1 cellular context compared by ENCODE assay signal in the genomic region with DNA sequence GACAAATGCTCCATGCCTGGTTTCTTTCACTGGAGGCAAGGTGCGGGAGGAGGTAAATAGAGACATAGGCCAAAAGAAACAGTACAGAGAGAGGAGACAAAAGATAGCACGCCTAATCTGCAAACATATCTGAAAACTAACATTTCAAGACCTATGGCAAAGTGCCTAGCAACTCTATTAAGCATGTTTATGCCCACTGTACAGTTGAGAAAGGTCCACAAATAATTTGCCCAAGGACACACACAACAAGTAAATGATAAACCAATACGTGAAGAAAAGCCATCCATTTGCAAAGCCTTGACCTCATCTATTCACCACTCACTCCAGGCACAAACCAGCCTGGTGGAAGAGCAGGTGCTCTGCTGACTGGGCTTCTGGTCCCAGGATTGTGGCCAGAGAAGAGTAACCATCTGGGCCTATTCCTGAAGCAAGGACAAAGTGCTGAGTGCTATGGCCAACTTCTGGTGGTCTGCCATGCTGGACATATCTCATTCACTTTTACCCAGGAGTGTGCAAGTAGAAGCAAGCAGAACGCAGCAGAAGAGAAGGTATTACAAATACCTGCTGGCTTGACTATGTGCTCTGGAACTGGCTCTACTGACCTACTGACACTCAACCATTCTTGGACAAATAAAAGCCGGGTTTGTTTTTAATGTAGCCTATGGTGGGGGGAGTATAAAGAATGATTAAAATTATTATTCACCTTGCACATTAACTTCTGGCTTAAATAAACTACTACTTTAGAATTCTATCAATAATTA.
TF ChIP-seq lines count a peak whose summit lies in the region.

No MANE protein-coding gene starts in this region.

TF ChIP-seq in liver, 16 proteins besides CTCF, POLR2A, EP300 and RAD21 (continued from another document):
- TF ChIP-seq, protein P1, sequence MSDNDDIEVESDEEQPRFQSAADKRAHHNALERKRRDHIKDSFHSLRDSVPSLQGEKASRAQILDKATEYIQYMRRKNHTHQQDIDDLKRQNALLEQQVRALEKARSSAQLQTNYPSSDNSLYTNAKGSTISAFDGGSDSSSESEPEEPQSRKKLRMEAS (IDR thresholded peaks at IDR 0.05) = no peak
- TF ChIP-seq JUND (IDR thresholded peaks at IDR 0.05) (no peak), TAF1 (conservative IDR thresholded peaks at IDR 0.05) (no peak)
